In genomic region chr10:15096661-15097010, GRCh38 we compare ENCODE assay signal across 8 cellular contexts. TPM values are rescaled to one million over a fixed set of nuclear protein-coding genes. Genes with fewer than 3 reads are reported as not detected.
A peak's percentile ranks its signal among the peaks of the same experiment; 100 is the strongest.
DNase-seq lines count a peak whose midpoint lies in the region; FAIRE-seq and TF ChIP-seq lines count a peak whose summit lies in the region.

No MANE protein-coding gene starts in this region.

- POLR2A ChIA-PET in SK-N-SH (lab: Yijun Ruan, JAX) = no interaction called here

- H3K9me3 Mint-ChIP-seq in glutamatergic neuron (ENCODE audit: unreplicated experiment) = peaks cover 12% of the 10 kb centered on the region

- WGBS in SK-N-SH (ENCODE audit: low lambda C conversion rate) = under 1% methylated on average over 11 of the region's 11 CpGs

- CTCF ChIA-PET in SK-N-SH (lab: Yijun Ruan, JAX) = interaction anchor here (1.4 kb wide), 1 partner anchor 9 kb away, joined by 7 read pairs; no protein-coding TSS in a partner anchor

- peak overlapping the region; percentile 95 for H2AFZ ChIP-seq in SK-N-SH (ENCODE audit: low read depth)

- H3K9me3 ChIP-seq in SK-N-SH (no peaks in the 10 kb centered on the region), skeletal muscle satellite cell (replicated peaks; ENCODE audit: low read length) (no peaks in the 10 kb centered on the region)

- TF ChIP-seq EP300 in SK-N-SH (IDR thresholded peaks at IDR 0.05; ENCODE audit: borderline replicate concordance in 1 of 2, low read depth in 1 of 2, low read length in 1 of 2) = 0 out of 4 replicates have a peak, but pooled peaks of 1 of the 2 experiments have one; percentile 2

- H3K4me3 ChIP-seq in GM06990 (replicated peaks; ENCODE audit: low read depth, low read length) (peak overlapping the region; percentile 92), HFF-Myc (replicated peaks; ENCODE audit: low read depth, low read length) (peak overlapping the region; percentile 73), SK-N-SH (ENCODE audit: low read depth in 2 of 2, low read length in 1 of 2) (peak overlapping the region; percentile 77 to 82), skeletal muscle satellite cell (ENCODE audit: low read length) (peak overlapping the region; percentile 98)

- H3F3A ChIP-seq in SK-N-SH (replicated peaks; ENCODE audit: insufficient read depth) = peaks cover 8% of the 10 kb centered on the region

- no peaks in the 10 kb centered on the region for H3K9me2 ChIP-seq in SK-N-SH

- H3K36me3 ChIP-seq in GM06990 (ENCODE audit: control insufficient read depth, insufficient read depth, low read length) = peaks cover 2% of the 10 kb centered on the region; the same call in 1 of the 2 replicates
- peaks cover 4 to 5% of the 10 kb centered on the region in 2 experiments for H3K36me3 ChIP-seq in SK-N-SH (replicated peaks in 1 of 2; ENCODE audit: control insufficient read depth in 1 of 2, insufficient read depth in 2 of 2, low read length in 1 of 2)
- H3K36me3 ChIP-seq in skeletal muscle satellite cell (ENCODE audit: insufficient read depth, low read length) = peaks cover 14% of the 10 kb centered on the region

- no peaks in the 10 kb centered on the region for H3K27me3 ChIP-seq in GM06990 (replicated peaks; ENCODE audit: control insufficient read depth, insufficient read depth, low read length)
- no peaks in the 10 kb centered on the region for H3K27me3 ChIP-seq in SK-N-SH (ENCODE audit: insufficient read depth)
- H3K27me3 ChIP-seq in skeletal muscle satellite cell (ENCODE audit: control insufficient read depth, insufficient read depth, low read length) = no peaks in the 10 kb centered on the region

- H3K36me3 Mint-ChIP-seq in glutamatergic neuron (ENCODE audit: unreplicated experiment) = no peaks in the 10 kb centered on the region

- H4K20me1 ChIP-seq in SK-N-SH (ENCODE audit: insufficient read depth) = no peaks in the 10 kb centered on the region

- DNase-seq in GM06990 (ENCODE audit: extremely low read depth, insufficient read length) = no peak
- DNase-seq in HFF-Myc (ENCODE audit: extremely low read depth, low read depth) = no peak
- no peak for DNase-seq in SK-N-SH
- DNase-seq in glutamatergic neuron = no peak
- DNase-seq in SW 1271 (lab: John Stamatoyannopoulos, UW) = no peak
- no peak for DNase-seq in NCI-H2081 treated with DMSO at 0.1 percent for 48 hours (lab: John Stamatoyannopoulos, UW)
- DNase-seq in GM12892 (ENCODE audit: insufficient read length) = no peak

- no peak for FAIRE-seq in GM12892 (lab: Jason Lieb, UNC)

- peak overlapping the region; percentile 52 for H3K27ac Mint-ChIP-seq in glutamatergic neuron (ENCODE audit: unreplicated experiment)

- peak overlapping the region; percentile 88 for H3K4me3 Mint-ChIP-seq in glutamatergic neuron (ENCODE audit: unreplicated experiment)

- H3K9ac ChIP-seq in SK-N-SH (peak overlapping the region; percentile 91; the same call in 1 of the 2 replicates), skeletal muscle satellite cell (ENCODE audit: low read depth, low read length) (peak overlapping the region; percentile 99)

- H3K27ac ChIP-seq in SK-N-SH (ENCODE audit: low read depth in 2 of 2, low read length in 1 of 2) = peak overlapping the region; percentile 39 to 94; a peak in 3 of 4 replicates

- TF ChIP-seq RAD21 in SK-N-SH (IDR thresholded peaks at IDR 0.05; ENCODE audit: low read length) = no peak

- H3K79me2 ChIP-seq in SK-N-SH (ENCODE audit: insufficient read depth) = peaks cover 43% of the 10 kb centered on the region

- peaks cover 2% of the 10 kb centered on the region for H3K27me3 Mint-ChIP-seq in glutamatergic neuron (ENCODE audit: unreplicated experiment)

- peak overlapping the region; percentile 93 for H3K4me2 ChIP-seq in SK-N-SH
- H3K4me2 ChIP-seq in skeletal muscle satellite cell (ENCODE audit: low read length) = peak overlapping the region; percentile 92

- TF ChIP-seq POLR2A in GM12892 (IDR thresholded peaks at IDR 0.05; ENCODE audit: low read depth, low read length) = no peak

- TF ChIP-seq CTCF in GM06990 (IDR thresholded peaks at IDR 0.05; ENCODE audit: insufficient read depth, low read length, poor library complexity, severe bottlenecking) (no peak), HFF-Myc (IDR thresholded peaks at IDR 0.05; ENCODE audit: low read depth, low read length, missing control alignments) (no peak), SK-N-SH (IDR thresholded peaks at IDR 0.05) (no peak), glutamatergic neuron (IDR thresholded peaks at IDR 0.05; ENCODE audit: partially characterized antibody, unreplicated experiment) (no peak)

- H3K4me1 Mint-ChIP-seq in glutamatergic neuron (ENCODE audit: low read depth, unreplicated experiment) = peaks cover 3% of the 10 kb centered on the region

- H3K4me1 ChIP-seq in SK-N-SH (ENCODE audit: control insufficient read depth in 1 of 2, insufficient read depth in 2 of 2, low read depth in 1 of 2, low read length in 1 of 2) = peaks cover 4 to 8% of the 10 kb centered on the region in 2 experiments; a peak in 2 of 4 replicates
- peaks cover 16% of the 10 kb centered on the region for H3K4me1 ChIP-seq in skeletal muscle satellite cell (ENCODE audit: control insufficient read depth, insufficient read depth, low read length)

TF ChIP-seq in SK-N-SH, 30 proteins besides CTCF, POLR2A, EP300 and RAD21:
- no peak for TF ChIP-seq MXI1 (IDR thresholded peaks at IDR 0.05; ENCODE audit: low read depth, low read length)

RNA-seq across cellular contexts. Expression of gene RPP38, which starts 0.5 kb away (rescaled TPM):
- polyA plus RNA-seq in SK-N-SH (2012; rRNA removed) = 18.5 and 20.4 TPM in 2 replicates
- 20.1 and 23.9 TPM in 2 replicates for polyA plus RNA-seq in SK-N-SH (2012; cell fraction: cytosol; rRNA removed)
- 11.7 and 11.9 TPM in 2 replicates for polyA plus RNA-seq in SK-N-SH (2012; cell fraction: nucleus; rRNA removed)
- 11.6 TPM for total RNA-seq in glutamatergic neuron (ENCODE audit: unreplicated experiment)
- total RNA-seq in skeletal muscle satellite cell (2012; rRNA removed) = 15.1 and 16.7 TPM in 2 replicates
- polyA plus RNA-seq in GM12892 (2012; ENCODE audit: missing spikeins) = 22.6 TPM

RNA-seq across cellular contexts. Expression of gene ACBD7, which starts 8.1 kb away (rescaled TPM):
- 0.54 and 0.92 TPM in 2 replicates for polyA plus RNA-seq in SK-N-SH (2012; rRNA removed)
- polyA plus RNA-seq in SK-N-SH (2012; cell fraction: cytosol; rRNA removed) = 0.64 and 0.66 TPM in 2 replicates
- 0.36 and 0.99 TPM in 2 replicates for polyA plus RNA-seq in SK-N-SH (2012; cell fraction: nucleus; rRNA removed)
- total RNA-seq in glutamatergic neuron (ENCODE audit: unreplicated experiment) = 1.5 TPM
- total RNA-seq in skeletal muscle satellite cell (2012; rRNA removed) = 0.76 TPM in 1 of 2 replicates, not detected in the other
- polyA plus RNA-seq in GM12892 (2012; ENCODE audit: missing spikeins) = 0.47 TPM

RNA-seq across cellular contexts. Expression of gene OLAH, which starts 52.9 kb away (rescaled TPM):
- polyA plus RNA-seq in SK-N-SH (2012; rRNA removed) = not detected in 2 replicates
- not detected in 2 replicates for polyA plus RNA-seq in SK-N-SH (2012; cell fraction: cytosol; rRNA removed)
- 0.05 TPM in 1 of 2 replicates, not detected in the other for polyA plus RNA-seq in SK-N-SH (2012; cell fraction: nucleus; rRNA removed)
- not detected for total RNA-seq in glutamatergic neuron (ENCODE audit: unreplicated experiment)
- 2.6 and 6.1 TPM in 2 replicates for total RNA-seq in skeletal muscle satellite cell (2012; rRNA removed)
- polyA plus RNA-seq in GM12892 (2012; ENCODE audit: missing spikeins) = 0.38 TPM
